ENCODE assay signal across 12 cellular contexts in the genomic region with DNA sequence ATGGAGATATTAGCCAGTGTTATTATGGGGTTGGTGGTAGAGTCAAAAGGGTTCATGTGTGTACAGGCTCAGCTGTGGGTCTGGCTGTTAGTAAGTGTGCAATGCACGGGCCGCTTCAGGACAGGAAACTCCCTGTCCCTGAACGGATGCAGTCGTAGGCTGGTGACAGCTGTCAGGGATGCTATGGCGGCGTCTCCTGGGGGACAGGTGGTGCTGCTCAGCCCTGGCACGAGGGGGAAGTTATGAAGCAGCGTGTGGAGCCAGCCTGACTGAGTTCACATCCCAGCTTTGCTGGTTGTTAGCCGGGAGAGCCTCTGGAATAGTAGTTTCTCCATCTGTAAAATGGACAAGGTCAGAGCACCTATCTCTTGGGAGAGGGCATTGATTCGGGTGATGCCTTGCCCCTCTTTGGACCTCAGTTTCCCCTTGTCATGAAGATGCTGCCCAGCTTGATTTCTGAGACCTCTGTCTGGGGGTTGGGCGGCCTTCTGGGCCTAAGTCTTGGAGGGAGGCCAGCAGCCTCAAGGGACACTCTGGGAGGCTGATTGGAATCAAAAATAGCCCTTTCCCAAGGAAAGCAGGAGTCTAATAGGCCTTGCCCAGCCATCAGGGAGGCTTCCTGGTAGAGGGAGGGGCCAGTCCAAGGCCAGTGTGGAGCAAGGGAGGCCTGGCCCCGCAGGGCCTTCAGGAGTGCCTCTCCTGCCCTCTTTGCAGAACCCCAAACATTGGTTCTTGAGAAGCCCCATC. TPM values are rescaled to one million over a fixed set of nuclear protein-coding genes. Genes with fewer than 3 reads are reported as not detected.
DNase-seq lines count a peak whose midpoint lies in the region; ATAC-seq and TF ChIP-seq lines count a peak whose summit lies in the region.
"Had no signal": no experiment of that assay in that cellular context is flagged by ENCODE, and none has a peak within 500 bp of the region (broad histone marks: within the 10 kb centered on the region; RNA-seq: fewer than 3 reads in every experiment).

No MANE protein-coding gene starts in this region.

- CTCF ChIA-PET in CD4-positive, alpha-beta T cell (lab: Charles Lee): interaction anchor here (1.9 to 10.3 kb wide), 2 partner anchors 8 to 28 kb away, joined by 9 to 163 read pairs; no protein-coding TSS in a partner anchor

- H3K27me3 ChIP-seq in CD4-positive, alpha-beta T cell (ENCODE audit: control insufficient read depth, insufficient read depth, low read length): no peaks in the 10 kb centered on the region
- H3K27me3 ChIP-seq in left lung: no peaks in the 10 kb centered on the region

- H3K27ac ChIP-seq in CD4-positive, alpha-beta T cell (ENCODE audit: low read depth, low read length): no peak overlapping the region
- no peak overlapping the region for H3K27ac ChIP-seq in left lung

- no peak for DNase-seq in CD4-positive, alpha-beta T cell
- DNase-seq in naive B cell (peak; percentile 57), left lung (no peak), NCI-H748 treated with DMSO at 0.1 percent for 48 hours (lab: John Stamatoyannopoulos, UW) (no peak), NCI-H345 treated with DMSO at 0.1 percent for 48 hours (lab: John Stamatoyannopoulos, UW; ENCODE audit: unreplicated experiment) (no peak)
- DNase-seq: kidney glomerular epithelial cell; NCI-H146; stimulated activated CD4-positive, alpha-beta T cell treated with anti-CD3 and anti-CD28 coated beads, Interleukin-4, amount 100 ng/mL, for 24 hours had no signal

- TF ChIP-seq CTCF in CD4-positive, alpha-beta T cell (IDR thresholded peaks at IDR 0.05): no peak
- no peak for TF ChIP-seq CTCF in left lung (IDR thresholded peaks at IDR 0.05)

- ATAC-seq in CD4-positive, alpha-beta T cell (ENCODE audit: poor library complexity): no peak
- ATAC-seq in GM19395 (IDR thresholded peaks at IDR 0.05; ENCODE audit: unreplicated experiment) (peak; percentile 20), naive B cell (ENCODE audit: low read depth in 2 of 2) (peak; percentile 34 to 38), left lung (no peak), HG03045 (IDR thresholded peaks at IDR 0.05; ENCODE audit: unreplicated experiment) (no peak)
- no peak for ATAC-seq in activated T-helper 17 cell treated with anti-CD3 and anti-CD28 coated beads, Interleukin-2, amount 50 U/mL, for 72 hours (replicated peaks)

- H3K4me3 Mint-ChIP-seq in CD4-positive, alpha-beta T cell: peak overlapping the region; percentile 51
- H3K4me3 Mint-ChIP-seq in activated T-helper 17 cell treated with anti-CD3 and anti-CD28 coated beads, Interleukin-2, amount 50 U/mL, for 72 hours: peak overlapping the region; percentile 24
- peak overlapping the region; percentile 3 to 93 (median 41) for H3K4me3 Mint-ChIP-seq in naive B cell

- no peaks in the 10 kb centered on the region for H3K27me3 Mint-ChIP-seq in CD4-positive, alpha-beta T cell
- no peaks in the 10 kb centered on the region for H3K27me3 Mint-ChIP-seq in activated T-helper 17 cell treated with anti-CD3 and anti-CD28 coated beads, Interleukin-2, amount 50 U/mL, for 72 hours
- peaks cover 4 to 23% (median 15%) of the 10 kb centered on the region in 3 donors for H3K27me3 Mint-ChIP-seq in naive B cell

- H3K4me1 ChIP-seq in left lung: peaks cover 5 to 21% of the 10 kb centered on the region in 2 donors

- no peaks in the 10 kb centered on the region for H3K36me3 Mint-ChIP-seq in CD4-positive, alpha-beta T cell (ENCODE audit: low read depth)
- peaks cover 5% of the 10 kb centered on the region for H3K36me3 Mint-ChIP-seq in activated T-helper 17 cell treated with anti-CD3 and anti-CD28 coated beads, Interleukin-2, amount 50 U/mL, for 72 hours (ENCODE audit: low read depth)
- H3K36me3 Mint-ChIP-seq in naive B cell: no peaks in the 10 kb centered on the region

- H3K4me1 Mint-ChIP-seq in CD4-positive, alpha-beta T cell (ENCODE audit: low read depth): peaks cover 38% of the 10 kb centered on the region
- peaks cover 44% of the 10 kb centered on the region for H3K4me1 Mint-ChIP-seq in activated T-helper 17 cell treated with anti-CD3 and anti-CD28 coated beads, Interleukin-2, amount 50 U/mL, for 72 hours
- H3K4me1 Mint-ChIP-seq in naive B cell: peaks cover 43 to 72% (median 62%) of the 10 kb centered on the region in 3 donors

- H3K9me3 ChIP-seq in CD4-positive, alpha-beta T cell (ENCODE audit: control insufficient read depth, low read length): no peaks in the 10 kb centered on the region
- H3K9me3 ChIP-seq in left lung: no peaks in the 10 kb centered on the region

- no peak overlapping the region for H3K4me3 ChIP-seq in left lung

- H3K27ac Mint-ChIP-seq in CD4-positive, alpha-beta T cell: no peak overlapping the region
- peak overlapping the region; percentile 75 for H3K27ac Mint-ChIP-seq in activated T-helper 17 cell treated with anti-CD3 and anti-CD28 coated beads, Interleukin-2, amount 50 U/mL, for 72 hours
- peak overlapping the region in 5 of 6 donors; percentile 53 to 98 (median 79) for H3K27ac Mint-ChIP-seq in naive B cell

- H3K36me3 ChIP-seq in left lung: no peaks in the 10 kb centered on the region

- POLR2A ChIA-PET in CD4-positive, alpha-beta T cell (lab: Charles Lee): interaction anchor here (1.5 to 6.9 kb wide), 3 partner anchors 9 to 30 kb away, joined by 8 to 80 read pairs (median 28); no protein-coding TSS in a partner anchor

- H3K9me3 Mint-ChIP-seq in CD4-positive, alpha-beta T cell: no peaks in the 10 kb centered on the region
- H3K9me3 Mint-ChIP-seq in activated T-helper 17 cell treated with anti-CD3 and anti-CD28 coated beads, Interleukin-2, amount 50 U/mL, for 72 hours: no peaks in the 10 kb centered on the region
- H3K9me3 Mint-ChIP-seq in naive B cell: peaks cover 0 to 7% (median 0%) of the 10 kb centered on the region in 7 donors

- intact Hi-C loops in CD4-positive, alpha-beta T cell (cut with DNase I, micrococcal nuclease): no loop called here
- intact Hi-C loops in left lung (cut with DNase I): no loop called here

RNA-seq across cellular contexts. Expression of gene ASB2, which starts 7.1 kb away (rescaled TPM):
- total RNA-seq in CD4-positive, alpha-beta T cell: 1 to 10 TPM in 1 of 2 experiments, under 1 TPM in 1; 0.98 to 1.2 TPM
- 10 to 100 TPM; 48.5 to 68.7 TPM for total RNA-seq in activated T-helper 17 cell treated with anti-CD3 and anti-CD28 coated beads, Interleukin-2, amount 50 U/mL, for 72 hours
- under 1 TPM in 3 of 6 donors, not detected in 3; 0.18 to 0.62 (median 0.29) TPM for polyA plus RNA-seq in naive B cell (ENCODE audit: low read depth in 6 of 6)
- 1 to 10 TPM; 1.4 to 3.2 TPM for total RNA-seq in left lung

RNA-seq across cellular contexts. Expression of gene CCDC197, which starts 27.8 kb away (rescaled TPM):
- total RNA-seq in CD4-positive, alpha-beta T cell: not detected
- total RNA-seq in activated T-helper 17 cell treated with anti-CD3 and anti-CD28 coated beads, Interleukin-2, amount 50 U/mL, for 72 hours: under 1 TPM in 1 of 2 donors, not detected in 1; 0.37 TPM
- not detected for polyA plus RNA-seq in naive B cell (ENCODE audit: low read depth in 6 of 6)
- total RNA-seq in left lung: not detected
- total RNA-seq: osteocyte had no signal

RNA-seq across cellular contexts. Expression of gene FAM181A, which starts 42.1 kb away (rescaled TPM):
- total RNA-seq in CD4-positive, alpha-beta T cell: not detected
- total RNA-seq in activated T-helper 17 cell treated with anti-CD3 and anti-CD28 coated beads, Interleukin-2, amount 50 U/mL, for 72 hours: not detected
- polyA plus RNA-seq in naive B cell (ENCODE audit: low read depth in 6 of 6): not detected
- 1 to 10 TPM in 1 of 2 donors, not detected in 1; 1.1 TPM for total RNA-seq in left lung
- total RNA-seq: osteocyte had no signal

RNA-seq across cellular contexts. Expression of gene OTUB2, which starts 56.9 kb away (rescaled TPM):
- not detected for total RNA-seq in CD4-positive, alpha-beta T cell
- total RNA-seq in activated T-helper 17 cell treated with anti-CD3 and anti-CD28 coated beads, Interleukin-2, amount 50 U/mL, for 72 hours: 10 to 100 TPM in 1 of 2 donors, 1 to 10 TPM in 1; 6.3 to 11.0 TPM
- polyA plus RNA-seq in naive B cell (ENCODE audit: low read depth in 6 of 6): under 1 TPM in 5 of 6 donors, not detected in 1; 0.08 to 0.23 (median 0.20) TPM
- total RNA-seq in left lung: 1 to 10 TPM; 1.2 to 1.5 TPM

Comparison
In these comparisons a context has a peak if more than half of its experiments do, and no peak if none do; other contexts are left out.
1. ATAC-seq: peak in GM19395 (single experiment) and naive B cell (2 of 2); none in CD4-positive, alpha-beta T cell (single experiment), activated T-helper 17 cell treated with anti-CD3 and anti-CD28 coated beads, Interleukin-2, amount 50 U/mL, for 72 hours (single experiment), left lung (single experiment) and HG03045 (single experiment).
2. RNA of gene ASB2, which starts 7.1 kb away (total RNA-seq): 48.5 to 68.7 TPM in activated T-helper 17 cell treated with anti-CD3 and anti-CD28 coated beads, Interleukin-2, amount 50 U/mL, for 72 hours; 1.4 to 3.2 TPM in left lung and 0.98 to 1.2 TPM in CD4-positive, alpha-beta T cell; every median in the first group is over 10 times any median in the second.
3. Peak in every context shown above with its lines, with median percentiles within 50 percentile points of each other: H3K4me3 Mint-ChIP-seq.